ENCODE assay signal across 9 cellular contexts in genomic region chr12:123141615-123142517, GRCh38. TPM values are rescaled to one million over a fixed set of nuclear protein-coding genes. Genes with fewer than 3 reads are reported as not detected.
DNase-seq lines count a peak whose midpoint lies in the region; ATAC-seq and TF ChIP-seq lines count a peak whose summit lies in the region.
"Had no signal": no experiment of that assay in that cellular context is flagged by ENCODE, and none has a peak within 500 bp of the region (broad histone marks: within the 10 kb centered on the region; RNA-seq: fewer than 3 reads in every experiment).

No MANE protein-coding gene starts in this region.

- H2BK15ac ChIP-seq in IMR-90 (ENCODE audit: low read depth, low read length) = no peak overlapping the region

- no peak overlapping the region for H3K56ac ChIP-seq in IMR-90 (ENCODE audit: extremely low read depth, insufficient read depth, low read length)

- ATAC-seq in IMR-90 (ENCODE audit: low read depth) (peak; percentile 88), left lobe of liver (peak; percentile 81), GM19395 (IDR thresholded peaks at IDR 0.05; ENCODE audit: unreplicated experiment) (no peak)

- H2AK5ac ChIP-seq in IMR-90 (ENCODE audit: low read depth, low read length) = peak overlapping the region; percentile 68; the same call in 1 of the 2 replicates

- peaks cover 4% of the 10 kb centered on the region; the same call in 1 of the 2 replicates for H3K36me3 ChIP-seq in IMR-90 (ENCODE audit: control insufficient read depth, insufficient read depth, low read length)
- H3K36me3 ChIP-seq in thymus (ENCODE audit: control insufficient read depth, insufficient read depth) = peaks cover 22% of the 10 kb centered on the region

- H2BK5ac ChIP-seq in IMR-90 (ENCODE audit: low read depth, low read length, poor library complexity, severe bottlenecking) = no peak overlapping the region

- intact Hi-C loops in IMR-90 (cut with micrococcal nuclease) = no loop called here

- H4K5ac ChIP-seq in IMR-90 (ENCODE audit: low read depth, low read length) = peak overlapping the region; percentile 35; the same call in 1 of the 2 replicates

- in situ Hi-C loops in IMR-90 (cut with MboI; ENCODE audit: low sequenced_read_pairs) (loop anchor here (10.0 kb wide), 1 partner anchor 157 kb away; the partner anchor contains the start of gene ARL6IP4), astrocyte of the spinal cord (cut with HindIII; ENCODE audit: low sequenced_read_pairs) (no loop called here)

- H3K79me1 ChIP-seq in IMR-90 (ENCODE audit: low read depth in 1 of 2, low read length in 2 of 2) = peaks cover 27 to 61% of the 10 kb centered on the region in 2 experiments

- H3K9ac ChIP-seq in IMR-90 (ENCODE audit: low read depth, low read length) = no peak overlapping the region

- no peak overlapping the region for H2AFZ ChIP-seq in IMR-90 (replicated peaks; ENCODE audit: low read length, poor library complexity)

- H3K27me3 ChIP-seq in IMR-90 (ENCODE audit: control insufficient read depth, insufficient read depth, low read length) = no peaks in the 10 kb centered on the region
- H3K27me3 ChIP-seq in thymus (ENCODE audit: control insufficient read depth, insufficient read depth) = no peaks in the 10 kb centered on the region

- DNase-seq in IMR-90 (peak; percentile 84), astrocyte of the spinal cord (ENCODE audit: low read depth, low spot score) (peak; percentile 86), left lobe of liver (ENCODE audit: low spot score) (peak; percentile 79), cerebellar nuclear complex (lab: John Stamatoyannopoulos, UW) (no peak), KG1 (lab: John Stamatoyannopoulos, UW) (no peak), OCI-M1 (lab: John Stamatoyannopoulos, UW) (no peak)

- peaks cover 18% of the 10 kb centered on the region for H4K20me1 ChIP-seq in IMR-90 (ENCODE audit: insufficient read depth, low read length)

- CTCF ChIA-PET in IMR-90 (lab: Yijun Ruan, JAX) = no interaction called here

- peak overlapping the region; percentile 41 for H2BK120ac ChIP-seq in IMR-90 (ENCODE audit: low read depth, low read length)

- no peak overlapping the region for H3K4me3 ChIP-seq in IMR-90 (ENCODE audit: insufficient read depth, low read depth, low read length)
- H3K4me3 ChIP-seq in astrocyte of the spinal cord (ENCODE audit: low read depth, low read length) = no peak overlapping the region
- peak overlapping the region; percentile 47 for H3K4me3 ChIP-seq in thymus (ENCODE audit: low read length)

- H3K9me1 ChIP-seq in IMR-90 (ENCODE audit: insufficient read depth, low read length) = peaks cover 21% of the 10 kb centered on the region

- WGBS in IMR-90 (ENCODE audit: extremely low coverage in 2 of 2, insufficient read length in 1 of 2), 2 experiments = 60% methylated on average over 2 of the region's 15 CpGs; no CpG with 5 or more reads in 1 of the 2 experiments
- 73% methylated on average over 15 of the region's 15 CpGs for WGBS in thymus

- H3K27ac ChIP-seq in IMR-90 (ENCODE audit: insufficient read depth, low read length) (peak overlapping the region; percentile 35), thymus (ENCODE audit: low read depth) (peak overlapping the region; percentile 55)
- H3K27ac ChIP-seq: epithelial cell of prostate had no signal

- dilution Hi-C loops in IMR-90 (cut with HindIII; ENCODE audit: low sequenced_read_pairs, unreplicated experiment) = no loop called here

- peak overlapping the region; percentile 28; the same call in 1 of the 2 replicates for H3K23ac ChIP-seq in IMR-90 (ENCODE audit: low read depth, low read length)

- H4K91ac ChIP-seq in IMR-90 (ENCODE audit: insufficient read depth, low read depth, low read length) = no peak overlapping the region

- H3K4me1 ChIP-seq in IMR-90 (ENCODE audit: control insufficient read depth, insufficient read depth, low read length) = peaks cover 33% of the 10 kb centered on the region
- peaks cover 34% of the 10 kb centered on the region for H3K4me1 ChIP-seq in thymus (ENCODE audit: control insufficient read depth, insufficient read depth, low read length)

- TF ChIP-seq POLR2A in IMR-90 (IDR thresholded peaks at IDR 0.05; ENCODE audit: low read depth, low read length) = no peak

- H3K9me3 ChIP-seq in IMR-90 (ENCODE audit: control insufficient read depth, insufficient read depth, low read length) = no peaks in the 10 kb centered on the region
- H3K9me3 ChIP-seq in thymus (ENCODE audit: control insufficient read depth) = no peaks in the 10 kb centered on the region

- peak overlapping the region; percentile 7; the same call in 1 of the 2 replicates for H3K14ac ChIP-seq in IMR-90 (replicated peaks; ENCODE audit: low read depth, low read length)

- TF ChIP-seq RAD21 in IMR-90 (IDR thresholded peaks at IDR 0.05; ENCODE audit: low read length) = no peak; the same call in 1 of the 2 replicates

- peak overlapping the region; percentile 22 for H3K4me2 ChIP-seq in IMR-90 (ENCODE audit: low read depth, low read length)

- peak overlapping the region; percentile 6; the same call in 1 of the 2 replicates for H3K18ac ChIP-seq in IMR-90 (ENCODE audit: low read depth, low read length)

- TF ChIP-seq CTCF in IMR-90 (conservative IDR thresholded peaks at IDR 0.05; ENCODE audit: low read depth, low read length) = no peak
- TF ChIP-seq CTCF in astrocyte of the spinal cord (IDR thresholded peaks at IDR 0.05; ENCODE audit: low read depth, low read length) = no peak

- H4K8ac ChIP-seq in IMR-90 (ENCODE audit: low read depth in 2 of 2, low read length in 2 of 2) = no peak overlapping the region; a peak in 1 of 4 replicates

- peak overlapping the region; percentile 49 for H3K4ac ChIP-seq in IMR-90 (ENCODE audit: low read depth, low read length)

- BruUV-seq in IMR-90 (replicated peaks; lab: Mats Ljungman, UMichigan) = no TSS peak

- POLR2A ChIA-PET in IMR-90 (lab: Charles Lee; ENCODE audit: unreplicated experiment) = no interaction called here

- H2AK9ac ChIP-seq in IMR-90 (replicated peaks; ENCODE audit: low read depth, low read length, poor library complexity) = peak overlapping the region; percentile 70

- H2BK20ac ChIP-seq in IMR-90 (ENCODE audit: low read depth, low read length) = 0 out of 2 replicates have a peak overlapping the region, but pooled peaks have one; percentile 3

TF ChIP-seq in IMR-90, 13 proteins besides CTCF, POLR2A, EP300 and RAD21:
- TF ChIP-seq NFE2L2 (IDR thresholded peaks at IDR 0.05; ENCODE audit: low read depth, low read length) = no peak
- TF ChIP-seq ELK1 (IDR thresholded peaks at IDR 0.05; ENCODE audit: borderline replicate concordance, low read depth, low read length) = no peak
- no peak for TF ChIP-seq MXI1 (IDR thresholded peaks at IDR 0.05; ENCODE audit: borderline replicate concordance, low read depth, low read length)
- TF ChIP-seq BHLHE40 (IDR thresholded peaks at IDR 0.05; ENCODE audit: low read depth, low read length) = no peak
- no peak for TF ChIP-seq SMC3 (IDR thresholded peaks at IDR 0.05; ENCODE audit: low read depth, low read length)
- TF ChIP-seq USF2 (IDR thresholded peaks at IDR 0.05; ENCODE audit: low read depth, low read length) = no peak
- no peak for TF ChIP-seq CEBPB (IDR thresholded peaks at IDR 0.05; ENCODE audit: low read depth, low read length)
- no peak for TF ChIP-seq RCOR1 (IDR thresholded peaks at IDR 0.05; ENCODE audit: insufficient replicate concordance, low read length)
- no peak for TF ChIP-seq CHD1 (IDR thresholded peaks at IDR 0.05; ENCODE audit: low read depth, low read length)
- peak; percentile 95 for TF ChIP-seq MAFK (IDR thresholded peaks at IDR 0.05; ENCODE audit: low read depth, low read length)
- TF ChIP-seq FOS (IDR thresholded peaks at IDR 0.05; ENCODE audit: low read depth, low read length) = peak; percentile 67
- TF ChIP-seq RFX5 (IDR thresholded peaks at IDR 0.05; ENCODE audit: low read depth, low read length) = no peak
- no peak for TF ChIP-seq MAZ (IDR thresholded peaks at IDR 0.05; ENCODE audit: borderline replicate concordance, low read depth, low read length)

RNA-seq across cellular contexts. Expression of gene PITPNM2, which starts 9.0 kb away (rescaled TPM):
- total RNA-seq in IMR-90 (2012; rRNA removed) (0.83 and 1.6 TPM in 2 replicates), left lobe of liver (19.2 TPM)
- polyA plus RNA-seq in IMR-90 (2012; rRNA removed) (3.0 and 3.1 TPM in 2 replicates), thymus (56.8 TPM)
- polyA plus RNA-seq in IMR-90 (2012; cell fraction: cytosol; rRNA removed) = 1.4 and 3.3 TPM in 2 replicates
- polyA plus RNA-seq in IMR-90 (2012; cell fraction: nucleus; rRNA removed; ENCODE audit: low replicate concordance) = 12.1 and 24.5 TPM in 2 replicates

Comparison
In these comparisons a context has a peak if more than half of its experiments do, and no peak if none do; other contexts are left out.
1. DNase-seq: peak in IMR-90 (single experiment), astrocyte of the spinal cord (single experiment) and left lobe of liver (single experiment); none in cerebellar nuclear complex (0 of 2), KG1 (single experiment) and OCI-M1 (single experiment).